1 cellular context compared by ENCODE assay signal in genomic region chr1:4004635-4005430, GRCh38.
TF ChIP-seq lines count a peak whose summit lies in the region.

No MANE protein-coding gene starts in this region.

TF ChIP-seq in H1, 55 proteins besides CTCF, POLR2A, EP300 and RAD21:
- TF ChIP-seq JUND (IDR thresholded peaks at IDR 0.05; ENCODE audit: low read length) = no peak
- no peak for TF ChIP-seq HDAC6 (IDR thresholded peaks at IDR 0.05; ENCODE audit: low read depth, low read length)
